ENCODE assay signal across 17 cellular contexts in the genomic region with DNA sequence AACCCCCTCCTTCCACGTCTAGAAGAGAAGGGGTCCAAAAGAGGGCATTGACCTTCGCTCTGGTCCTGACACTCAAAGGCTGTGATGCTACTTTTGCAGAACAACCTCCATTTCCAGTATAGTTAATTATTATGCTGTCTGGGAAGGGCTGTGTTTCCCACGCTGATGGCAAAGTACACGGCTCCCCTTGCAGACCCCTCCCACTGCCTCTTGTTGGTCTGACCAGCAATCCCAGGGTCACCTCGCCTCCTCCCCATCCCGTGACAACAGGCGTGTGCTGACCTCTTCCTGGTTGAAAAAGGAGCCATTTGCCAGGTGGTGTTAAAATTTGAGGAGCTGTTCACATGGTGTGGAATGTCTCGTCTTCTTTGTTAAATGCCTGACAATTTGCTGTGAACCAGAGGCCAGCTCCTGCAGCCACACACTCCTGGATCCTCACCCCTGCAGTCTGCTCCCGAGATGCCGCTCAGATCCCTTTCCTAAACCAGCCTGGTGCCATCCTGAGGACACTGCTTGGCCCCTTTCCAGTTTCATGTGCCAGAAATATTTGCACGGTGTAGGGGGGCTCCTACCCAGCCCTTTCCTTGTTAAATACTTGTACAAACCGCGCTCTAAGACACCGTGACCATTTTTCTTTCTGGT.
DNase-seq lines count a peak whose midpoint lies in the region; ATAC-seq, FAIRE-seq and TF ChIP-seq lines count a peak whose summit lies in the region.
"Had no signal": no experiment of that assay in that cellular context is flagged by ENCODE, and none has a peak within 500 bp of the region (broad histone marks: within the 10 kb centered on the region; RNA-seq: fewer than 3 reads in every experiment).

No MANE protein-coding gene starts in this region.

- peaks cover 37% of the 10 kb centered on the region for H3K4me1 Mint-ChIP-seq in brain

- TF ChIP-seq EP300 in SK-N-SH (IDR thresholded peaks at IDR 0.05; ENCODE audit: borderline replicate concordance in 1 of 2, low read depth in 1 of 2, low read length in 1 of 2) = no peak

- H3K4me2 ChIP-seq in SK-N-SH = no peak overlapping the region

- H3K4me3 Mint-ChIP-seq in brain = no peak overlapping the region

- TF ChIP-seq CTCF in SK-N-SH (IDR thresholded peaks at IDR 0.05) (no peak), brain (conservative IDR thresholded peaks at IDR 0.05) (no peak)

- H3K79me2 ChIP-seq in SK-N-SH (ENCODE audit: insufficient read depth) = no peaks in the 10 kb centered on the region

- DNase-seq in SK-N-SH (peak; percentile 36), iPS-NIHi11 (ENCODE audit: low spot score) (peak; percentile 4), NCI-H1092 treated with DMSO at 0.1 percent for 48 hours (lab: John Stamatoyannopoulos, UW) (no peak), NCI-H1092 (lab: John Stamatoyannopoulos, UW) (no peak), RCC 7860 (ENCODE audit: low spot score) (no peak)
- DNase-seq in stimulated activated CD8-positive, alpha-beta memory T cell treated with anti-CD3 and anti-CD28 coated beads, Interleukin-4, amount 100 ng/mL, for 48 hours = peak; percentile 6
- DNase-seq: HCEC 1CT, NCI-H1436, NCI-H2081, NCI-H345, NCI-H69 had no signal

- H3K27ac ChIP-seq in SK-N-SH (ENCODE audit: low read depth in 2 of 2, low read length in 1 of 2) = no peak overlapping the region
- H3K27ac ChIP-seq: C4-2B had no signal

- no peaks in the 10 kb centered on the region for H3F3A ChIP-seq in SK-N-SH (replicated peaks; ENCODE audit: insufficient read depth)

- no peaks in the 10 kb centered on the region for H3K9me3 ChIP-seq in SK-N-SH

- H2AFZ ChIP-seq in SK-N-SH (ENCODE audit: low read depth) = no peak overlapping the region

- no peaks in the 10 kb centered on the region for H4K20me1 ChIP-seq in SK-N-SH (ENCODE audit: insufficient read depth)

- H3K9ac ChIP-seq in SK-N-SH = no peak overlapping the region

- H3K27me3 ChIP-seq in SK-N-SH (ENCODE audit: insufficient read depth) = no peaks in the 10 kb centered on the region

- peak overlapping the region in 3 of 5 experiments; percentile 44 to 52 (median 48) for H3K27ac Mint-ChIP-seq in brain
- H3K27ac Mint-ChIP-seq: IgD-negative memory B cell had no signal

- no peak overlapping the region for H3K4me3 ChIP-seq in SK-N-SH (ENCODE audit: low read depth in 2 of 2, low read length in 1 of 2)

- H3K36me3 Mint-ChIP-seq in brain = no peaks in the 10 kb centered on the region
- H3K36me3 Mint-ChIP-seq: IgD-negative memory B cell had no signal

- POLR2A ChIA-PET in SK-N-SH (lab: Yijun Ruan, JAX) = no interaction called here

- ATAC-seq in SK-N-SH treated with all-trans-retinoic acid at 6 μM for 48 hours = no peak
- ATAC-seq: Right ventricle myocardium inferior had no signal

- CTCF ChIA-PET in SK-N-SH (lab: Yijun Ruan, JAX) = interaction anchor here (1.0 to 1.7 kb wide), 2 partner anchors 17 to 43 kb away, joined by 3 read pairs; no protein-coding TSS in a partner anchor

- H3K27me3 Mint-ChIP-seq in brain = peaks cover 13% of the 10 kb centered on the region

- no peak for FAIRE-seq in RCC 7860 (lab: Jason Lieb, UNC)
- FAIRE-seq: A204.1 had no signal

- H3K4me1 ChIP-seq in SK-N-SH (ENCODE audit: control insufficient read depth in 1 of 2, insufficient read depth in 2 of 2, low read depth in 1 of 2, low read length in 1 of 2) = peaks cover 0 to 8% of the 10 kb centered on the region in 2 experiments; a peak in 1 of 4 replicates

- no peak for TF ChIP-seq RAD21 in SK-N-SH (IDR thresholded peaks at IDR 0.05; ENCODE audit: low read length)

- no peaks in the 10 kb centered on the region for H3K36me3 ChIP-seq in SK-N-SH (replicated peaks in 1 of 2; ENCODE audit: control insufficient read depth in 1 of 2, insufficient read depth in 2 of 2, low read length in 1 of 2)

- peaks cover 0 to 2% (median 0%) of the 10 kb centered on the region in 5 experiments for H3K9me3 Mint-ChIP-seq in brain
- H3K9me3 Mint-ChIP-seq: IgD-negative memory B cell had no signal

- WGBS in SK-N-SH (ENCODE audit: low lambda C conversion rate) = 26% methylated on average over 12 of the region's 14 CpGs

- H3K9me2 ChIP-seq in SK-N-SH = no peaks in the 10 kb centered on the region

TF ChIP-seq in SK-N-SH, 30 proteins besides CTCF, POLR2A, EP300 and RAD21 (continues in another document):
- TF ChIP-seq TCF12 (IDR thresholded peaks at IDR 0.05) = no peak
- TF ChIP-seq MEF2A (IDR thresholded peaks at IDR 0.05; ENCODE audit: borderline replicate concordance, low read depth) = no peak
- TF ChIP-seq FOXM1 (IDR thresholded peaks at IDR 0.05; ENCODE audit: low read depth) = no peak
- TF ChIP-seq, protein P1, sequence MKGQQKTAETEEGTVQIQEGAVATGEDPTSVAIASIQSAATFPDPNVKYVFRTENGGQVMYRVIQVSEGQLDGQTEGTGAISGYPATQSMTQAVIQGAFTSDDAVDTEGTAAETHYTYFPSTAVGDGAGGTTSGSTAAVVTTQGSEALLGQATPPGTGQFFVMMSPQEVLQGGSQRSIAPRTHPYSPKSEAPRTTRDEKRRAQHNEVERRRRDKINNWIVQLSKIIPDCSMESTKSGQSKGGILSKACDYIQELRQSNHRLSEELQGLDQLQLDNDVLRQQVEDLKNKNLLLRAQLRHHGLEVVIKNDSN (IDR thresholded peaks at IDR 0.05; ENCODE audit: borderline replicate concordance, low read depth) = no peak
- TF ChIP-seq YY1 (IDR thresholded peaks at IDR 0.05; ENCODE audit: low read depth) = no peak
- TF ChIP-seq GATA2 (CRISPR knock-in tag; IDR thresholded peaks at IDR 0.05) = no peak
- TF ChIP-seq JUND (IDR thresholded peaks at IDR 0.05) = no peak
- no peak for TF ChIP-seq SMC3 (IDR thresholded peaks at IDR 0.05; ENCODE audit: low read depth, low read length)
- TF ChIP-seq FOSL2 (IDR thresholded peaks at IDR 0.05; ENCODE audit: borderline replicate concordance, low read depth) = no peak
- TF ChIP-seq, protein P2, sequence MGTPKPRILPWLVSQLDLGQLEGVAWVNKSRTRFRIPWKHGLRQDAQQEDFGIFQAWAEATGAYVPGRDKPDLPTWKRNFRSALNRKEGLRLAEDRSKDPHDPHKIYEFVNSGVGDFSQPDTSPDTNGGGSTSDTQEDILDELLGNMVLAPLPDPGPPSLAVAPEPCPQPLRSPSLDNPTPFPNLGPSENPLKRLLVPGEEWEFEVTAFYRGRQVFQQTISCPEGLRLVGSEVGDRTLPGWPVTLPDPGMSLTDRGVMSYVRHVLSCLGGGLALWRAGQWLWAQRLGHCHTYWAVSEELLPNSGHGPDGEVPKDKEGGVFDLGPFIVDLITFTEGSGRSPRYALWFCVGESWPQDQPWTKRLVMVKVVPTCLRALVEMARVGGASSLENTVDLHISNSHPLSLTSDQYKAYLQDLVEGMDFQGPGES (IDR thresholded peaks at IDR 0.05; ENCODE audit: low read depth, low read length) = no peak
- TF ChIP-seq EZH2phosphoT487 (IDR thresholded peaks at IDR 0.05; ENCODE audit: borderline replicate concordance, low read depth) = no peak
- TF ChIP-seq TAF1 (IDR thresholded peaks at IDR 0.05; ENCODE audit: borderline replicate concordance, low read depth, low read length) = no peak
- TF ChIP-seq RXRA (IDR thresholded peaks at IDR 0.05; ENCODE audit: borderline replicate concordance, low read depth) = no peak
- TF ChIP-seq NRF1 (IDR thresholded peaks at IDR 0.05; ENCODE audit: low read depth, low read length) = no peak
- TF ChIP-seq SIN3A (IDR thresholded peaks at IDR 0.05; ENCODE audit: borderline replicate concordance, low read depth, low read length) = no peak
- TF ChIP-seq FOXJ3 (CRISPR knock-in tag; IDR thresholded peaks at IDR 0.05) = no peak
- TF ChIP-seq GABPA (IDR thresholded peaks at IDR 0.05; ENCODE audit: low read depth) = no peak

TF ChIP-seq in SK-N-SH treated with all-trans-retinoic acid at 6 μM for 48 hours, 23 proteins besides CTCF, POLR2A, EP300 and RAD21 (continues in another document):
- no peak for TF ChIP-seq ZNF8 (CRISPR knock-in tag; IDR thresholded peaks at IDR 0.05)
- no peak for TF ChIP-seq CSDC2 (CRISPR knock-in tag; IDR thresholded peaks at IDR 0.05)
- TF ChIP-seq ARNTL (CRISPR knock-in tag; IDR thresholded peaks at IDR 0.05; ENCODE audit: borderline replicate concordance, low read depth) = no peak
- TF ChIP-seq ZC3H10 (CRISPR knock-in tag; IDR thresholded peaks at IDR 0.05) = no peak
- no peak for TF ChIP-seq ZNF565 (CRISPR knock-in tag; conservative IDR thresholded peaks at IDR 0.05; ENCODE audit: low read depth)
- TF ChIP-seq, protein P3, sequence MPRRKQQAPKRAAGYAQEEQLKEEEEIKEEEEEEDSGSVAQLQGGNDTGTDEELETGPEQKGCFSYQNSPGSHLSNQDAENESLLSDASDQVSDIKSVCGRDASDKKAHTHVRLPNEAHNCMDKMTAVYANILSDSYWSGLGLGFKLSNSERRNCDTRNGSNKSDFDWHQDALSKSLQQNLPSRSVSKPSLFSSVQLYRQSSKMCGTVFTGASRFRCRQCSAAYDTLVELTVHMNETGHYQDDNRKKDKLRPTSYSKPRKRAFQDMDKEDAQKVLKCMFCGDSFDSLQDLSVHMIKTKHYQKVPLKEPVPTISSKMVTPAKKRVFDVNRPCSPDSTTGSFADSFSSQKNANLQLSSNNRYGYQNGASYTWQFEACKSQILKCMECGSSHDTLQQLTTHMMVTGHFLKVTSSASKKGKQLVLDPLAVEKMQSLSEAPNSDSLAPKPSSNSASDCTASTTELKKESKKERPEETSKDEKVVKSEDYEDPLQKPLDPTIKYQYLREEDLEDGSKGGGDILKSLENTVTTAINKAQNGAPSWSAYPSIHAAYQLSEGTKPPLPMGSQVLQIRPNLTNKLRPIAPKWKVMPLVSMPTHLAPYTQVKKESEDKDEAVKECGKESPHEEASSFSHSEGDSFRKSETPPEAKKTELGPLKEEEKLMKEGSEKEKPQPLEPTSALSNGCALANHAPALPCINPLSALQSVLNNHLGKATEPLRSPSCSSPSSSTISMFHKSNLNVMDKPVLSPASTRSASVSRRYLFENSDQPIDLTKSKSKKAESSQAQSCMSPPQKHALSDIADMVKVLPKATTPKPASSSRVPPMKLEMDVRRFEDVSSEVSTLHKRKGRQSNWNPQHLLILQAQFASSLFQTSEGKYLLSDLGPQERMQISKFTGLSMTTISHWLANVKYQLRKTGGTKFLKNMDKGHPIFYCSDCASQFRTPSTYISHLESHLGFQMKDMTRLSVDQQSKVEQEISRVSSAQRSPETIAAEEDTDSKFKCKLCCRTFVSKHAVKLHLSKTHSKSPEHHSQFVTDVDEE (CRISPR knock-in tag; IDR thresholded peaks at IDR 0.05) = no peak
- TF ChIP-seq OSR1 (CRISPR knock-in tag; IDR thresholded peaks at IDR 0.05) = no peak
- TF ChIP-seq GLIS3 (CRISPR knock-in tag; IDR thresholded peaks at IDR 0.05) = no peak

Comparison
In these comparisons a context has a peak if more than half of its experiments do, and no peak if none do; other contexts are left out.
1. DNase-seq: peak in SK-N-SH (single experiment), iPS-NIHi11 (single experiment) and stimulated activated CD8-positive, alpha-beta memory T cell treated with anti-CD3 and anti-CD28 coated beads, Interleukin-4, amount 100 ng/mL, for 48 hours (single experiment); none in NCI-H1092 treated with DMSO at 0.1 percent for 48 hours (single experiment), NCI-H1092 (single experiment) and RCC 7860 (single experiment).